Comparison of ENCODE assay signal across 11 cellular contexts in the genomic region with DNA sequence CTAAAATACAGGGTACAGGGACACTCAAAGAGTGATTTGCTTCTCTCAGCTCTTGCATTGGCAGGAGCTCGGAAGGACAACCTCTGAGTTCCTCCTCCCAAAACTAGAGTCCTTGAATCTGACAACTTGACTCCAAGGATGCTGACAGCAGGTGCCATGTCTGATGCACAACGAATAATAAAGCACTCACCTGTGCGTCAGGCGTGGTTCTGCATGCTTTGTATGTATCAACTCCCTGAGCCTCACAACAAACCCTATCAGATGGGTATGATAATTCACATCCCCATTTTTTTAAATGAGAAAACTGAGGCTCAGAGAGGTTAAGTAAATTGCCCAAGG. TPM values are rescaled to one million over a fixed set of nuclear protein-coding genes. Genes with fewer than 3 reads are reported as not detected.
DNase-seq lines count a peak whose midpoint lies in the region; ATAC-seq, FAIRE-seq and TF ChIP-seq lines count a peak whose summit lies in the region.
"Had no signal": no experiment of that assay in that cellular context is flagged by ENCODE, and none has a peak within 500 bp of the region (broad histone marks: within the 10 kb centered on the region; RNA-seq: fewer than 3 reads in every experiment).

No MANE protein-coding gene starts in this region.

- H3K4me3 ChIP-seq in IMR-90 (ENCODE audit: insufficient read depth, low read depth, low read length) (no peak overlapping the region), astrocyte (ENCODE audit: insufficient read depth, low read depth, low read length) (no peak overlapping the region)
- H3K4me3 ChIP-seq: SK-N-MC had no signal

- no peak overlapping the region for H3K56ac ChIP-seq in IMR-90 (ENCODE audit: extremely low read depth, insufficient read depth, low read length)

- no peak overlapping the region for H3K9ac ChIP-seq in IMR-90 (ENCODE audit: low read depth, low read length)
- H3K9ac ChIP-seq in astrocyte (ENCODE audit: low read length) = no peak overlapping the region

- H3K27ac Mint-ChIP-seq in CD14-positive monocyte (peak overlapping the region; percentile 99 to 100 (median 100)), astrocyte (ENCODE audit: unreplicated experiment) (no peak overlapping the region), glutamatergic neuron (ENCODE audit: unreplicated experiment) (no peak overlapping the region)
- H3K27ac Mint-ChIP-seq in naive thymus-derived CD8-positive, alpha-beta T cell = peak overlapping the region; percentile 90 to 99 (median 99)

- H2BK120ac ChIP-seq in IMR-90 (ENCODE audit: low read depth, low read length) = no peak overlapping the region

- 83% methylated on average over 1 of the region's 4 CpGs; no CpG with 5 or more reads in 1 of the 2 experiments for WGBS in IMR-90 (ENCODE audit: extremely low coverage in 2 of 2, insufficient read length in 1 of 2), 2 experiments

- H3K4ac ChIP-seq in IMR-90 (ENCODE audit: low read depth, low read length) = no peak overlapping the region

- H3K4me2 ChIP-seq in IMR-90 (ENCODE audit: low read depth, low read length) = no peak overlapping the region
- H3K4me2 ChIP-seq in astrocyte (ENCODE audit: low read length) = peak overlapping the region; percentile 64

- TF ChIP-seq POLR2A in IMR-90 (IDR thresholded peaks at IDR 0.05; ENCODE audit: low read depth, low read length) = no peak

- H3K9me3 ChIP-seq in IMR-90 (ENCODE audit: control insufficient read depth, insufficient read depth, low read length) (no peaks in the 10 kb centered on the region; the same call in 1 of the 2 replicates), astrocyte (ENCODE audit: insufficient read depth, low read depth, low read length) (no peaks in the 10 kb centered on the region)

- BruUV-seq in IMR-90 (replicated peaks; lab: Mats Ljungman, UMichigan) = no TSS peak

- no peak overlapping the region for H3K18ac ChIP-seq in IMR-90 (ENCODE audit: low read depth, low read length)

- no peak overlapping the region for H3K23ac ChIP-seq in IMR-90 (ENCODE audit: low read depth, low read length)

- H3K27ac ChIP-seq in IMR-90 (ENCODE audit: insufficient read depth, low read length) = no peak overlapping the region
- no peak overlapping the region for H3K27ac ChIP-seq in astrocyte (ENCODE audit: low read depth, low read length)
- no peak overlapping the region for H3K27ac ChIP-seq in substantia nigra (ENCODE audit: low read depth, low read length, poor library complexity, severe bottlenecking)
- H3K27ac ChIP-seq: SK-N-MC had no signal

- H4K8ac ChIP-seq in IMR-90 (ENCODE audit: low read depth in 2 of 2, low read length in 2 of 2) = no peak overlapping the region

- no peak for DNase-seq in CD14-positive monocyte (ENCODE audit: low spot score)
- DNase-seq in IMR-90 = no peak
- no peak for DNase-seq in astrocyte (ENCODE audit: low read depth)
- peak in 1 of 10 donors; percentile 33 for DNase-seq in naive thymus-derived CD8-positive, alpha-beta T cell
- DNase-seq in NCI-H1417 treated with DMSO at 0.1 percent for 48 hours (lab: John Stamatoyannopoulos, UW) = no peak
- no peak for DNase-seq in substantia nigra (lab: John Stamatoyannopoulos, UW)
- DNase-seq in glutamatergic neuron = no peak
- DNase-seq: NCI-H1694 had no signal

- no peak overlapping the region for H4K91ac ChIP-seq in IMR-90 (ENCODE audit: insufficient read depth, low read depth, low read length)

- no peak for TF ChIP-seq RAD21 in IMR-90 (IDR thresholded peaks at IDR 0.05; ENCODE audit: low read length)

- H3K27me3 Mint-ChIP-seq in CD14-positive monocyte (ENCODE audit: low read depth in 3 of 3) (peaks cover 0 to 5% (median 0%) of the 10 kb centered on the region in 3 donors), astrocyte (ENCODE audit: low read depth, unreplicated experiment) (peaks cover 12% of the 10 kb centered on the region), glutamatergic neuron (ENCODE audit: unreplicated experiment) (peaks cover 7% of the 10 kb centered on the region)
- no peaks in the 10 kb centered on the region for H3K27me3 Mint-ChIP-seq in naive thymus-derived CD8-positive, alpha-beta T cell

- H4K20me1 ChIP-seq in IMR-90 (ENCODE audit: insufficient read depth, low read length) = no peaks in the 10 kb centered on the region; the same call in 1 of the 2 replicates
- H4K20me1 ChIP-seq in astrocyte (ENCODE audit: insufficient read depth, low read length) = peaks cover 4% of the 10 kb centered on the region

- peaks cover 9% of the 10 kb centered on the region for H3K27me3 ChIP-seq in IMR-90 (ENCODE audit: control insufficient read depth, insufficient read depth, low read length)
- peaks cover 13% of the 10 kb centered on the region for H3K27me3 ChIP-seq in astrocyte (ENCODE audit: insufficient read depth, low read length)

- H3K36me3 Mint-ChIP-seq in CD14-positive monocyte (peaks cover 43 to 55% of the 10 kb centered on the region in 2 donors), astrocyte (ENCODE audit: low read depth, unreplicated experiment) (peaks cover 2% of the 10 kb centered on the region), glutamatergic neuron (ENCODE audit: unreplicated experiment) (no peaks in the 10 kb centered on the region)
- H3K36me3 Mint-ChIP-seq in naive thymus-derived CD8-positive, alpha-beta T cell = peaks cover 0 to 16% (median 5%) of the 10 kb centered on the region in 3 donors

- H3K9me1 ChIP-seq in IMR-90 (ENCODE audit: insufficient read depth, low read length) = peaks cover 7% of the 10 kb centered on the region; the same call in 1 of the 2 replicates

- H2AK5ac ChIP-seq in IMR-90 (ENCODE audit: low read depth, low read length) = no peak overlapping the region

- no peaks in the 10 kb centered on the region for H3K79me2 ChIP-seq in astrocyte (ENCODE audit: insufficient read depth, low read length)

- H3K4me1 ChIP-seq in IMR-90 (ENCODE audit: control insufficient read depth, insufficient read depth, low read length) = peaks cover 6% of the 10 kb centered on the region
- H3K4me1 ChIP-seq in astrocyte (ENCODE audit: insufficient read depth, low read length) = peaks cover 20% of the 10 kb centered on the region

- no peak overlapping the region for H2BK15ac ChIP-seq in IMR-90 (ENCODE audit: low read depth, low read length)

- 0 out of 2 replicates have a peak overlapping the region, but pooled peaks have one; percentile 13 for H3K14ac ChIP-seq in IMR-90 (replicated peaks; ENCODE audit: low read depth, low read length)

- H3K4me1 Mint-ChIP-seq in CD14-positive monocyte (peaks cover 66% of the 10 kb centered on the region), astrocyte (ENCODE audit: low read depth, unreplicated experiment) (peaks cover 22% of the 10 kb centered on the region), glutamatergic neuron (ENCODE audit: low read depth, unreplicated experiment) (peaks cover 23% of the 10 kb centered on the region)
- H3K4me1 Mint-ChIP-seq in naive thymus-derived CD8-positive, alpha-beta T cell = peaks cover 51 to 94% (median 83%) of the 10 kb centered on the region in 4 donors

- H2AK9ac ChIP-seq in IMR-90 (replicated peaks; ENCODE audit: low read depth, low read length, poor library complexity) = peak overlapping the region; percentile 79

- no peak overlapping the region for H2BK5ac ChIP-seq in IMR-90 (ENCODE audit: low read depth, low read length, poor library complexity, severe bottlenecking)

- dilution Hi-C loops in IMR-90 (cut with HindIII; ENCODE audit: low sequenced_read_pairs, unreplicated experiment) = no loop called here

- FAIRE-seq in astrocyte (lab: Jason Lieb, UNC) = no peak

- peak overlapping the region; percentile 92 to 97 for H3K4me3 Mint-ChIP-seq in CD14-positive monocyte
- H3K4me3 Mint-ChIP-seq in astrocyte (ENCODE audit: unreplicated experiment) = no peak overlapping the region
- peak overlapping the region; percentile 92 to 100 (median 98) for H3K4me3 Mint-ChIP-seq in naive thymus-derived CD8-positive, alpha-beta T cell
- no peak overlapping the region for H3K4me3 Mint-ChIP-seq in glutamatergic neuron (ENCODE audit: unreplicated experiment)

- H3K79me1 ChIP-seq in IMR-90 (ENCODE audit: low read depth in 1 of 2, low read length in 2 of 2) = no peaks in the 10 kb centered on the region

- CTCF ChIA-PET in IMR-90 (lab: Yijun Ruan, JAX) = no interaction called here

- H3K9me3 Mint-ChIP-seq in CD14-positive monocyte (peaks cover 0 to 10% (median 3%) of the 10 kb centered on the region in 7 donors), astrocyte (ENCODE audit: unreplicated experiment) (peaks cover 3% of the 10 kb centered on the region), glutamatergic neuron (ENCODE audit: unreplicated experiment) (peaks cover 1% of the 10 kb centered on the region)
- no peaks in the 10 kb centered on the region for H3K9me3 Mint-ChIP-seq in naive thymus-derived CD8-positive, alpha-beta T cell

- POLR2A ChIA-PET in IMR-90 (lab: Charles Lee; ENCODE audit: unreplicated experiment) = interaction anchor here (0.5 kb wide), 1 partner anchor 14 kb away, joined by 4 read pairs; no protein-coding TSS in a partner anchor
- POLR2A ChIA-PET in naive thymus-derived CD8-positive, alpha-beta T cell (lab: Charles Lee) = interaction anchor here (0.6 to 41.4 kb wide), 4 partner anchors 1 to 1564 kb away, joined by 4 to 1432 read pairs (median 718); a partner anchor contains a TSS

- in situ Hi-C loops in IMR-90 (cut with MboI; ENCODE audit: low sequenced_read_pairs) = no loop called here

- TF ChIP-seq CTCF in CD14-positive monocyte (IDR thresholded peaks at IDR 0.05) = no peak
- TF ChIP-seq CTCF in IMR-90 (conservative IDR thresholded peaks at IDR 0.05; ENCODE audit: low read depth, low read length) = no peak
- TF ChIP-seq CTCF in astrocyte (IDR thresholded peaks at IDR 0.05; ENCODE audit: insufficient read depth, low read depth, low read length) = no peak
- no peak for TF ChIP-seq CTCF in glutamatergic neuron (IDR thresholded peaks at IDR 0.05; ENCODE audit: partially characterized antibody, unreplicated experiment)

- intact Hi-C loops in CD14-positive monocyte (cut with micrococcal nuclease) = loop anchor here (2.0 kb wide), 1 partner anchor 37 kb away; no protein-coding TSS in a partner anchor
- intact Hi-C loops in IMR-90 (cut with micrococcal nuclease) = no loop called here

- no peaks in the 10 kb centered on the region for H3K36me3 ChIP-seq in IMR-90 (ENCODE audit: control insufficient read depth, insufficient read depth, low read length)
- H3K36me3 ChIP-seq in astrocyte (ENCODE audit: insufficient read depth, low read length) = no peaks in the 10 kb centered on the region

- no peak for ATAC-seq in IMR-90 (ENCODE audit: low read depth)
- peak; percentile 2 to 19 for ATAC-seq in naive thymus-derived CD8-positive, alpha-beta T cell
- no peak for ATAC-seq in GM21360 (IDR thresholded peaks at IDR 0.05; ENCODE audit: unreplicated experiment)

- H2BK20ac ChIP-seq in IMR-90 (ENCODE audit: low read depth, low read length) = no peak overlapping the region

- H2AFZ ChIP-seq in IMR-90 (replicated peaks; ENCODE audit: low read length, poor library complexity) (peak overlapping the region; percentile 39), astrocyte (ENCODE audit: low read depth, low read length) (no peak overlapping the region)

- H4K5ac ChIP-seq in IMR-90 (ENCODE audit: low read depth, low read length) = no peak overlapping the region

RNA-seq across cellular contexts. Expression of a gene that starts 1.4 kb away (rescaled TPM):
- 1,000 to 10,000 TPM; 1,019 to 1,153 TPM for polyA plus RNA-seq in CD14-positive monocyte
- under 0.01 TPM in 1 of 2 replicates, not detected in the other for total RNA-seq in IMR-90 (2012; rRNA removed)
- polyA plus RNA-seq in IMR-90 (2012; rRNA removed) = 0.09 TPM in 2 replicates
- 0.12 TPM in 1 of 2 replicates, not detected in the other for polyA plus RNA-seq in IMR-90 (2012; cell fraction: cytosol; rRNA removed)
- 0.07 and 0.16 TPM in 2 replicates for polyA plus RNA-seq in IMR-90 (2012; cell fraction: nucleus; rRNA removed; ENCODE audit: low replicate concordance)
- 0.77 and 0.89 TPM in 2 replicates for total RNA-seq in astrocyte
- 100 to 1,000 TPM; 565 to 585 TPM for total RNA-seq in naive thymus-derived CD8-positive, alpha-beta T cell
- 100 to 1,000 TPM; 534 to 602 (median 561) TPM for polyA plus RNA-seq in naive thymus-derived CD8-positive, alpha-beta T cell
- total RNA-seq in glutamatergic neuron (ENCODE audit: unreplicated experiment) = 0.56 TPM

RNA-seq across cellular contexts. Expression of a gene that starts 32.8 kb away (rescaled TPM):
- not detected for polyA plus RNA-seq in CD14-positive monocyte
- total RNA-seq in IMR-90 (2012; rRNA removed) = 0.56 TPM in 1 of 2 replicates, not detected in the other
- 0.10 and 0.27 TPM in 2 replicates for polyA plus RNA-seq in IMR-90 (2012; rRNA removed)
- polyA plus RNA-seq in IMR-90 (2012; cell fraction: cytosol; rRNA removed) = 0.03 TPM in 1 of 2 replicates, not detected in the other
- 1.1 and 1.3 TPM in 2 replicates for polyA plus RNA-seq in IMR-90 (2012; cell fraction: nucleus; rRNA removed; ENCODE audit: low replicate concordance)
- 0.32 and 0.34 TPM in 2 replicates for total RNA-seq in astrocyte
- total RNA-seq in naive thymus-derived CD8-positive, alpha-beta T cell = under 1 TPM; 0.47 to 0.96 TPM
- polyA plus RNA-seq in naive thymus-derived CD8-positive, alpha-beta T cell = under 1 TPM in 1 of 3 donors, not detected in 2; 0.07 TPM
- 0.22 TPM for total RNA-seq in glutamatergic neuron (ENCODE audit: unreplicated experiment)
- total RNA-seq: pulmonary artery endothelial cell had no signal

Comparison
In these comparisons a context has a peak if more than half of its experiments do, and no peak if none do; other contexts are left out.
1. H3K27ac Mint-ChIP-seq: peak in CD14-positive monocyte (7 of 7) and naive thymus-derived CD8-positive, alpha-beta T cell (10 of 10); none in astrocyte (single experiment) and glutamatergic neuron (single experiment).
2. H3K4me3 Mint-ChIP-seq: peak in CD14-positive monocyte (2 of 2) and naive thymus-derived CD8-positive, alpha-beta T cell (10 of 10); none in astrocyte (single experiment) and glutamatergic neuron (single experiment).
3. ATAC-seq: peak in naive thymus-derived CD8-positive, alpha-beta T cell (2 of 2); none in IMR-90 (single experiment) and GM21360 (single experiment).
4. RNA of a gene that starts 1.4 kb away (total RNA-seq): 565 to 585 TPM in naive thymus-derived CD8-positive, alpha-beta T cell; 0.77 to 0.89 TPM in astrocyte, 0.56 TPM in glutamatergic neuron (single experiment) and under 0.01 TPM in IMR-90; every median in the first group is over 100 times any median in the second.